In the genomic region with DNA sequence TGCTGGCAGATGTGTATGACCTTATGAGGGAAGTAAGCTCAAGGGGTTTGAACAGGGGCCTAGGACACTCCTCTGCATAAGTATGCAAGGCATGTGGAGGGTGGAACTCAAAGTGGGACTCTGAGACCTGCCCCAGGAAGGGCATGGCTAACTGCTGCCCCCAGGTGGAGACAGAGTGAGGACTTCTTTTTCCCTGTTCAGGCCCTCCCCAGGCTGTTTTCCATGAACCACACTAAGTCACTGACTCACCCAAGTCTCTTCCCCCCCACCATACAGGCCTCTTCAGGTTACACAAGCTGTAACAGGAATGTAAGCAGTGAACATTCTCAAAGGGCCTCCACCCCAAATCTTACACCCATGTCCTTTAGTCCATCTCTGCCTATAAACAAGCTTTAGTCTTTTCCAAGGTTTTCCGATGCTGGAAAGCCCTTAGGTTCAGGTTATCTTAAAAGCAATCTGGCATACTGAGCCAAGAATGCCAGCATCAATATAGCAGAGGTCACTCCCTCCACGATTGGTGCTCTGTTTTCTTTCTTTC, we compare ENCODE assay signal across 1 cellular context.
TF ChIP-seq lines count a peak whose summit lies in the region.

No MANE protein-coding gene starts in this region.

TF ChIP-seq in SK-N-SH, 30 proteins besides CTCF, POLR2A, EP300 and RAD21:
- TF ChIP-seq FOXJ3 (CRISPR knock-in tag; IDR thresholded peaks at IDR 0.05) (no peak), GATA2 (CRISPR knock-in tag; IDR thresholded peaks at IDR 0.05) (peak; percentile 56; the same call in 1 of the 2 replicates), TEAD4 (IDR thresholded peaks at IDR 0.05; ENCODE audit: borderline replicate concordance, insufficient read depth) (no peak; the same call in none of the 2 replicates), NFIC (IDR thresholded peaks at IDR 0.05; ENCODE audit: borderline replicate concordance) (peak; percentile 75), TCF12 (IDR thresholded peaks at IDR 0.05) (peak; percentile 61), RXRA (IDR thresholded peaks at IDR 0.05; ENCODE audit: borderline replicate concordance, low read depth) (0 out of 2 replicates have a peak, but pooled peaks have one; percentile 51), POLR2AphosphoS5 (IDR thresholded peaks at IDR 0.05; ENCODE audit: low read depth, low read length) (peak; percentile 22; the same call in 1 of the 2 replicates), SIN3A (IDR thresholded peaks at IDR 0.05; ENCODE audit: borderline replicate concordance, low read depth, low read length) (peak; percentile 81; the same call in 1 of the 2 replicates), JUND (IDR thresholded peaks at IDR 0.05) (peak; percentile 71), FOSL2 (IDR thresholded peaks at IDR 0.05; ENCODE audit: borderline replicate concordance, low read depth) (peak; percentile 67; the same call in 1 of the 2 replicates), RCOR1 (IDR thresholded peaks at IDR 0.05; ENCODE audit: low read length) (no peak; the same call in 1 of the 2 replicates), SMC3 (IDR thresholded peaks at IDR 0.05; ENCODE audit: low read depth, low read length) (peak; percentile 82), MXI1 (IDR thresholded peaks at IDR 0.05; ENCODE audit: low read depth, low read length) (0 out of 2 replicates have a peak, but pooled peaks have one; percentile 25)
- TF ChIP-seq, protein P1, sequence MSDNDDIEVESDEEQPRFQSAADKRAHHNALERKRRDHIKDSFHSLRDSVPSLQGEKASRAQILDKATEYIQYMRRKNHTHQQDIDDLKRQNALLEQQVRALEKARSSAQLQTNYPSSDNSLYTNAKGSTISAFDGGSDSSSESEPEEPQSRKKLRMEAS (IDR thresholded peaks at IDR 0.05; ENCODE audit: low read depth), result peak; percentile 30; the same call in 1 of the 2 replicates
- TF ChIP-seq, protein P2, sequence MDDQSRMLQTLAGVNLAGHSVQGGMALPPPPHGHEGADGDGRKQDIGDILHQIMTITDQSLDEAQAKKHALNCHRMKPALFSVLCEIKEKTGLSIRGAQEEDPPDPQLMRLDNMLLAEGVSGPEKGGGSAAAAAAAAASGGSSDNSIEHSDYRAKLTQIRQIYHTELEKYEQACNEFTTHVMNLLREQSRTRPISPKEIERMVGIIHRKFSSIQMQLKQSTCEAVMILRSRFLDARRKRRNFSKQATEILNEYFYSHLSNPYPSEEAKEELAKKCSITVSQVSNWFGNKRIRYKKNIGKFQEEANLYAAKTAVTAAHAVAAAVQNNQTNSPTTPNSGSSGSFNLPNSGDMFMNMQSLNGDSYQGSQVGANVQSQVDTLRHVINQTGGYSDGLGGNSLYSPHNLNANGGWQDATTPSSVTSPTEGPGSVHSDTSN (IDR thresholded peaks at IDR 0.05), result 0 out of 2 replicates have a peak, but pooled peaks have one; percentile 16
